Comparison of ENCODE assay signal across 15 cellular contexts in genomic region chr13:40352385-40352778, GRCh38.
DNase-seq lines count a peak whose midpoint lies in the region; ATAC-seq and TF ChIP-seq lines count a peak whose summit lies in the region.
"Had no signal": no experiment of that assay in that cellular context is flagged by ENCODE, and none has a peak within 500 bp of the region (broad histone marks: within the 10 kb centered on the region; RNA-seq: fewer than 3 reads in every experiment).

No MANE protein-coding gene starts in this region.

- peaks cover 0 to 28% (median 3%) of the 10 kb centered on the region in 3 donors for H3K4me1 ChIP-seq in esophagus squamous epithelium
- H3K4me1 ChIP-seq in liver (ENCODE audit: control insufficient read depth in 4 of 4, insufficient read depth in 4 of 4, low read length in 3 of 4), result peaks cover 6 to 44% (median 29%) of the 10 kb centered on the region in 4 donors
- peaks cover 26% of the 10 kb centered on the region for H3K4me1 ChIP-seq in skeletal muscle satellite cell (ENCODE audit: control insufficient read depth, insufficient read depth, low read length)
- peaks cover 27% of the 10 kb centered on the region for H3K4me1 ChIP-seq in SJCRH30
- H3K4me1 ChIP-seq: BE2C, SJSA1 had no signal

- TF ChIP-seq CTCF in esophagus squamous epithelium (IDR thresholded peaks at IDR 0.05), result no peak
- no peak for TF ChIP-seq CTCF in liver (IDR thresholded peaks at IDR 0.05; ENCODE audit: low read depth, low read length, missing input control)
- no peak for TF ChIP-seq CTCF in glutamatergic neuron (IDR thresholded peaks at IDR 0.05; ENCODE audit: partially characterized antibody, unreplicated experiment)

- no peaks in the 10 kb centered on the region for H3K36me3 ChIP-seq in esophagus squamous epithelium
- no peaks in the 10 kb centered on the region for H3K36me3 ChIP-seq in liver (ENCODE audit: control insufficient read depth in 4 of 4, insufficient read depth in 3 of 4, low read depth in 1 of 4, low read length in 3 of 4)
- H3K36me3 ChIP-seq in skeletal muscle satellite cell (ENCODE audit: insufficient read depth, low read length), result no peaks in the 10 kb centered on the region
- no peaks in the 10 kb centered on the region for H3K36me3 ChIP-seq in SJCRH30
- H3K36me3 ChIP-seq: BE2C, MG63, SJSA1 had no signal

- TF ChIP-seq RAD21 in liver (IDR thresholded peaks at IDR 0.05), result peak; percentile 8 to 61

- no peak for ATAC-seq in stimulated activated effector memory CD8-positive, alpha-beta T cell treated with anti-CD3 and anti-CD28 coated beads, Interleukin-12 subunit alpha, Interleukin-12 subunit beta, amount 100 ng/mL, for 72 hours
- ATAC-seq: natural killer cell had no signal

- H3K4me3 Mint-ChIP-seq in stimulated activated effector memory CD8-positive, alpha-beta T cell treated with anti-CD3 and anti-CD28 coated beads, Interleukin-12 subunit alpha, Interleukin-12 subunit beta, amount 100 ng/mL, for 72 hours, result no peak overlapping the region
- H3K4me3 Mint-ChIP-seq in glutamatergic neuron (ENCODE audit: unreplicated experiment), result no peak overlapping the region
- H3K4me3 Mint-ChIP-seq: dendritic cell treated with granulocyte-macrophage colony-stimulating factor and Interleukin-4, amounts not matched to agents 40 ng/mL and 50 ng/mL, for 4 days; natural killer cell; stimulated activated naive CD8-positive, alpha-beta T cell treated with anti-CD3 and anti-CD28 coated beads, Interleukin-15, Interleukin-2, amounts not matched to agents 100 ng/mL and 50 ng/mL, for 24 hours had no signal

- H3K27me3 ChIP-seq in esophagus squamous epithelium (peaks cover 0 to 84% (median 0%) of the 10 kb centered on the region in 4 donors), liver (ENCODE audit: control insufficient read depth in 4 of 4, insufficient read depth in 4 of 4, low read length in 3 of 4) (no peaks in the 10 kb centered on the region), skeletal muscle satellite cell (ENCODE audit: control insufficient read depth, insufficient read depth, low read length) (no peaks in the 10 kb centered on the region), SJCRH30 (no peaks in the 10 kb centered on the region)
- H3K27me3 ChIP-seq: BE2C, MG63, SJSA1 had no signal

- H3K4me3 ChIP-seq in esophagus squamous epithelium (no peak overlapping the region), liver (ENCODE audit: low read depth in 1 of 3, low read length in 3 of 3) (no peak overlapping the region), skeletal muscle satellite cell (ENCODE audit: low read length) (peak overlapping the region; percentile 34), SJCRH30 (no peak overlapping the region)
- H3K4me3 ChIP-seq: MG63, SJSA1 had no signal

- intact Hi-C loops in esophagus squamous epithelium (cut with DNase I), result no loop called here

- TF ChIP-seq POLR2A in esophagus squamous epithelium (IDR thresholded peaks at IDR 0.05), result no peak

- H3K27ac ChIP-seq in esophagus squamous epithelium (peak overlapping the region in 3 of 4 donors; percentile 66 to 75 (median 73)), liver (ENCODE audit: low read depth in 1 of 2, low read length in 2 of 2) (peak overlapping the region; percentile 25 to 55), SJCRH30 (no peak overlapping the region; the same call in 1 of the 2 replicates)
- H3K27ac ChIP-seq: SJSA1 had no signal

- peaks cover 5% of the 10 kb centered on the region for H3K27me3 Mint-ChIP-seq in glutamatergic neuron (ENCODE audit: unreplicated experiment)
- H3K27me3 Mint-ChIP-seq: stimulated activated naive CD8-positive, alpha-beta T cell treated with anti-CD3 and anti-CD28 coated beads, Interleukin-15, Interleukin-2, amounts not matched to agents 100 ng/mL and 50 ng/mL, for 24 hours had no signal

- peak overlapping the region; percentile 56 for H3K4me2 ChIP-seq in skeletal muscle satellite cell (ENCODE audit: low read length)

- peaks cover 7% of the 10 kb centered on the region for H3K4me1 Mint-ChIP-seq in stimulated activated effector memory CD8-positive, alpha-beta T cell treated with anti-CD3 and anti-CD28 coated beads, Interleukin-12 subunit alpha, Interleukin-12 subunit beta, amount 100 ng/mL, for 72 hours
- H3K4me1 Mint-ChIP-seq in glutamatergic neuron (ENCODE audit: low read depth, unreplicated experiment), result peaks cover 1% of the 10 kb centered on the region
- H3K4me1 Mint-ChIP-seq: natural killer cell had no signal

- peak; percentile 68 for DNase-seq in NCI-H1694 (lab: John Stamatoyannopoulos, UW)
- DNase-seq in esophagus squamous epithelium (lab: John Stamatoyannopoulos, UW), result no peak
- DNase-seq in stimulated activated effector memory CD8-positive, alpha-beta T cell treated with anti-CD3 and anti-CD28 coated beads, Interleukin-12 subunit alpha, Interleukin-12 subunit beta, amount 100 ng/mL, for 72 hours (ENCODE audit: low spot score in 2 of 2), result no peak
- no peak for DNase-seq in glutamatergic neuron
- DNase-seq in SJCRH30, result no peak
- DNase-seq in HuH-7.5 (ENCODE audit: low spot score), result no peak
- DNase-seq: activated CD4-positive, CD25-positive, alpha-beta regulatory T cell treated with anti-CD3 and anti-CD28 coated beads, Interleukin-2, amount 50 U/mL, for 72 hours; BE2C; MG63; natural killer cell had no signal

- no peak overlapping the region for H3K27ac Mint-ChIP-seq in stimulated activated effector memory CD8-positive, alpha-beta T cell treated with anti-CD3 and anti-CD28 coated beads, Interleukin-12 subunit alpha, Interleukin-12 subunit beta, amount 100 ng/mL, for 72 hours
- no peak overlapping the region for H3K27ac Mint-ChIP-seq in glutamatergic neuron (ENCODE audit: unreplicated experiment)
- H3K27ac Mint-ChIP-seq: dendritic cell treated with granulocyte-macrophage colony-stimulating factor and Interleukin-4, amounts not matched to agents 40 ng/mL and 50 ng/mL, for 4 days; natural killer cell; stimulated activated naive CD8-positive, alpha-beta T cell treated with anti-CD3 and anti-CD28 coated beads, Interleukin-15, Interleukin-2, amounts not matched to agents 100 ng/mL and 50 ng/mL, for 24 hours had no signal

- no peaks in the 10 kb centered on the region for H3K9me3 Mint-ChIP-seq in stimulated activated effector memory CD8-positive, alpha-beta T cell treated with anti-CD3 and anti-CD28 coated beads, Interleukin-12 subunit alpha, Interleukin-12 subunit beta, amount 100 ng/mL, for 72 hours
- peaks cover 11% of the 10 kb centered on the region for H3K9me3 Mint-ChIP-seq in glutamatergic neuron (ENCODE audit: unreplicated experiment)
- H3K9me3 Mint-ChIP-seq: dendritic cell treated with granulocyte-macrophage colony-stimulating factor and Interleukin-4, amounts not matched to agents 40 ng/mL and 50 ng/mL, for 4 days; natural killer cell; stimulated activated naive CD8-positive, alpha-beta T cell treated with anti-CD3 and anti-CD28 coated beads, Interleukin-15, Interleukin-2, amounts not matched to agents 100 ng/mL and 50 ng/mL, for 24 hours had no signal

- no peaks in the 10 kb centered on the region for H3K36me3 Mint-ChIP-seq in stimulated activated effector memory CD8-positive, alpha-beta T cell treated with anti-CD3 and anti-CD28 coated beads, Interleukin-12 subunit alpha, Interleukin-12 subunit beta, amount 100 ng/mL, for 72 hours
- H3K36me3 Mint-ChIP-seq in glutamatergic neuron (ENCODE audit: unreplicated experiment), result peaks cover 6% of the 10 kb centered on the region
- H3K36me3 Mint-ChIP-seq: natural killer cell had no signal

- H3K9me3 ChIP-seq in esophagus squamous epithelium (no peaks in the 10 kb centered on the region), liver (ENCODE audit: control insufficient read depth in 4 of 4, low read length in 3 of 4) (no peaks in the 10 kb centered on the region), skeletal muscle satellite cell (replicated peaks; ENCODE audit: low read length) (no peaks in the 10 kb centered on the region), SJCRH30 (replicated peaks) (no peaks in the 10 kb centered on the region)
- H3K9me3 ChIP-seq: BE2C, MG63, SJSA1 had no signal

- no peak overlapping the region for H3K9ac ChIP-seq in liver (ENCODE audit: low read depth in 1 of 2, low read length in 2 of 2)
- peak overlapping the region; percentile 45 for H3K9ac ChIP-seq in skeletal muscle satellite cell (ENCODE audit: low read depth, low read length)

- 67 to 73% methylated on average over 9 of the region's 9 CpGs for WGBS in esophagus squamous epithelium, 2 donors
- WGBS in liver, result 61% methylated on average over 9 of the region's 9 CpGs

TF ChIP-seq in liver, 16 proteins besides CTCF, POLR2A, EP300 and RAD21 (continues in another document):
- TF ChIP-seq EGR1 (IDR thresholded peaks at IDR 0.05; ENCODE audit: low read depth in 2 of 2) (no peak), RXRA (IDR thresholded peaks at IDR 0.05) (peak; percentile 44 to 85), ATF3 (IDR thresholded peaks at IDR 0.05) (no peak), YY1 (IDR thresholded peaks at IDR 0.05) (no peak), NR2F2 (IDR thresholded peaks at IDR 0.05) (peak; percentile 19), JUND (IDR thresholded peaks at IDR 0.05) (no peak), FOXA1 (IDR thresholded peaks at IDR 0.05) (no peak), FOXA2 (IDR thresholded peaks at IDR 0.05) (no peak), HNF4G (IDR thresholded peaks at IDR 0.05) (peak; percentile 17), GABPA (IDR thresholded peaks at IDR 0.05 in 1 of 2, conservative IDR thresholded peaks at IDR 0.05 in 1 of 2) (no peak), TAF1 (conservative IDR thresholded peaks at IDR 0.05) (peak; percentile 37), SP1 (IDR thresholded peaks at IDR 0.05) (peak; percentile 94), ZBTB33 (IDR thresholded peaks at IDR 0.05) (no peak)
